ENCODE assay signal across 8 cellular contexts in the genomic region with DNA sequence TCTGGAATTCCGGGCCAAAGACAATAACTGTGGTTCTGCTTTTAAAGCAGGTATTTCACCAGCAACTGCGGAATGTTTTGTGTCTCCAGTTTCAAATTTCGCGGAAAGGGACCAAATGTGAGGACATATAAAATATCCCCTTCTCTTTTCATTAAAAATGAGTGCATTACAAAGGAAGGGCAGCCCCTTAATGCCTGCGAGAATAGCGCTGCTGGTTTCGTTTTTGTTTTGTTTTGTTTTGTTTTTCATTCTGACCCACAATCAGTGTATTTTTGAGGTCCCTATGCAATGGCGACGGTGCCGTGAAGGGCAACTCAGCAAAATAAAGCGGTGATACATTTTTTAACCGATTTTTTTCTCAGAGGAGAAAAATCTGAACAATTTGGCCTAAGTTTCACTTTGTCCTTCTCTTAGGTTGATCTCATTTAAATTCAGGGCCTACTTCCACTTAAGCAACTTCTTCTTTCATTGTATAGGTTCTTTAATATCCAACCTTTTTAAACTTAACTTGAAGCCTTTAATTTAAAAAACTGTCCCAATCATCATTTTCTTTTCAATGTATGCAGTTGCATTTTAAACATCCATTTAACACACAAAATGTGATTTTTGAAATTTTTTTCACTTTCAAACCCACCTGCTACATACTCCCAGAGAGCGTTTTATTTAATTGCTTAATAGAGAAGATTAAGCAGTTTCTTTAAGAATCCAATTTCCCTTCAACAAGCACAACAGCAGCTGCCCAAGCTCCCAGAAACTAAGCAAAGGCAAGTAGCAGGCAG. TPM values are rescaled to one million over a fixed set of nuclear protein-coding genes. Genes with fewer than 3 reads are reported as not detected.
DNase-seq lines count a peak whose midpoint lies in the region; ATAC-seq and TF ChIP-seq lines count a peak whose summit lies in the region.

No MANE protein-coding gene starts in this region.

- H3K4me3 ChIP-seq in OCI-LY1 (ENCODE audit: low read depth, low read length, poor library complexity, severe bottlenecking) (peak overlapping the region; percentile 69), colonic mucosa (peak overlapping the region; percentile 74)

- H3K27ac Mint-ChIP-seq in naive B cell, result peak overlapping the region; percentile 99 to 100 (median 100)

- H3K36me3 Mint-ChIP-seq in naive B cell, result no peaks in the 10 kb centered on the region

- H3K9ac ChIP-seq in OCI-LY1 (ENCODE audit: low read length) (peak overlapping the region; percentile 95), colonic mucosa (ENCODE audit: low read depth in 2 of 2, low read length in 2 of 2) (peak overlapping the region; percentile 97 to 99)

- H3K27me3 ChIP-seq in OCI-LY1 (ENCODE audit: insufficient read depth, low read length) (no peaks in the 10 kb centered on the region), colonic mucosa (no peaks in the 10 kb centered on the region)

- H4K20me1 ChIP-seq in OCI-LY1 (ENCODE audit: insufficient read depth, low read length), result no peaks in the 10 kb centered on the region

- peak overlapping the region; percentile 85 to 98 (median 92) for H3K4me3 Mint-ChIP-seq in naive B cell

- TF ChIP-seq CTCF in OCI-LY1 (IDR thresholded peaks at IDR 0.05; ENCODE audit: low read length) (no peak), colonic mucosa (IDR thresholded peaks at IDR 0.05) (no peak)

- H3K9me3 ChIP-seq in OCI-LY1 (ENCODE audit: low read length) (no peaks in the 10 kb centered on the region), colonic mucosa (no peaks in the 10 kb centered on the region)

- H3F3A ChIP-seq in OCI-LY1 (ENCODE audit: insufficient read depth, low read length), result no peaks in the 10 kb centered on the region

- peaks cover 0 to 4% (median 0%) of the 10 kb centered on the region in 3 donors for H3K27me3 Mint-ChIP-seq in naive B cell

- ATAC-seq in HG02642 (IDR thresholded peaks at IDR 0.05; ENCODE audit: poor library complexity, unreplicated experiment) (peak; percentile 23), naive B cell (ENCODE audit: low read depth in 2 of 2) (peak; percentile 3 to 6)

- no peaks in the 10 kb centered on the region for H3K9me3 Mint-ChIP-seq in naive B cell

- H3K79me2 ChIP-seq in OCI-LY1 (ENCODE audit: insufficient read depth, low read length), result peaks cover 6% of the 10 kb centered on the region

- H3K4me1 Mint-ChIP-seq in naive B cell, result peaks cover 36 to 41% (median 38%) of the 10 kb centered on the region in 3 donors

- peak overlapping the region; percentile 85 for H3K27ac ChIP-seq in OCI-LY1 (ENCODE audit: low read depth, low read length, poor library complexity, severe bottlenecking)
- H3K27ac ChIP-seq in colonic mucosa, result peak overlapping the region; percentile 97

- peak; percentile 54 for DNase-seq in activated naive CD4-positive, alpha-beta T cell treated with Interleukin-2 at 50 U/mL for 16 hours
- no peak for DNase-seq in activated naive CD4-positive, alpha-beta T cell (lab: John Stamatoyannopoulos, UW)
- DNase-seq in colonic mucosa, result no peak
- DNase-seq in naive B cell, result no peak
- DNase-seq in NCI-H748 (lab: John Stamatoyannopoulos, UW; ENCODE audit: unreplicated experiment), result no peak
- DNase-seq in NCI-H446 (lab: John Stamatoyannopoulos, UW), result no peak

- peak overlapping the region; percentile 84 for H2AFZ ChIP-seq in OCI-LY1 (ENCODE audit: low read length)

- no peaks in the 10 kb centered on the region for H3K9me2 ChIP-seq in OCI-LY1 (ENCODE audit: low read depth, low read length)

- H3K36me3 ChIP-seq in OCI-LY1 (ENCODE audit: insufficient read depth, low read length), result no peaks in the 10 kb centered on the region
- no peaks in the 10 kb centered on the region for H3K36me3 ChIP-seq in colonic mucosa

- peak overlapping the region; percentile 91 for H3K4me2 ChIP-seq in OCI-LY1 (ENCODE audit: low read length)

- H3K4me1 ChIP-seq in OCI-LY1 (ENCODE audit: insufficient read depth, low read length, severe bottlenecking) (peaks cover 38% of the 10 kb centered on the region), colonic mucosa (no peaks in the 10 kb centered on the region)

- intact Hi-C loops in colonic mucosa (cut with DNase I), result loop anchor here (10.0 kb wide), 1 partner anchor 123 kb away; no protein-coding TSS in a partner anchor

RNA-seq across cellular contexts. Expression of gene HIVEP2, which starts 2.9 kb away (rescaled TPM):
- 10 to 100 TPM in 1 of 2 donors, 1 to 10 TPM in 1; 5.3 to 15.2 TPM for total RNA-seq in colonic mucosa
- 10 to 100 TPM in 1 of 6 donors, 1 to 10 TPM in 5; 2.7 to 10.2 (median 5.4) TPM for polyA plus RNA-seq in naive B cell (ENCODE audit: low read depth in 6 of 6)
